ENCODE assay signal across 15 cellular contexts in the genomic region with DNA sequence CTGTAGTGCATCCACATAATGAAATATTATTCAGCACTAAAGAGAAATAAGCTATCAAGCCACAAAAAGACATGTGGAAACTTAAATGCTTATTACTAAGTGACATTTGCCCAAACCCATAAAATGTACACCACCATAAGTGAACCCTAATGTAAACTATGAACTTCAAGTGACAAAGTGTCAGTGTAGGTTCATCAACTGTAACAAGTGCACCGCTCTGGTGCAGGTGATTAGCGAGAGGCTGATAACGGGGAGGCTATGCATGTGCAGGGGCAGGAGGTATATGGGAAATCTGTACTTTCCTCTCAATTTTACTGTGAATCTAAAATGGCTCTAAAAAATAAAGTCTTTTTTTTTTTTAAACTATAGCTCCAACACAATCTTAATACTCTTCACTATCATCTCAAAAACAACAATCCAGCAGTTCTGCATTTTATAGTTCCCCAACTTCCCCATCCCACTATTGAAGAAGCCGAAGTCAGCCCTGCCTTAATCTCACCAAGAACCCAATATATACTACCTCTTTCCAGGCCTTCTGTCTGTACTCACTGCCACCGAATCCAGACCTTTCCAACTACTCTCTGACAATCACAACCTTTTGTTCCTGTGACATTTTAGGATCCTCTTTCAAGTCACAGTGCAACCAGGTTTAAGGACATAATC. TPM values are rescaled to one million over a fixed set of nuclear protein-coding genes. Genes with fewer than 3 reads are reported as not detected.
DNase-seq lines count a peak whose midpoint lies in the region; ATAC-seq and TF ChIP-seq lines count a peak whose summit lies in the region.
"Had no signal": no experiment of that assay in that cellular context is flagged by ENCODE, and none has a peak within 500 bp of the region (broad histone marks: within the 10 kb centered on the region; RNA-seq: fewer than 3 reads in every experiment).

No MANE protein-coding gene starts in this region.

- TF ChIP-seq CTCF in left ventricle myocardium inferior (IDR thresholded peaks at IDR 0.05; ENCODE audit: borderline replicate concordance) (no peak), type B pancreatic cell (conservative IDR thresholded peaks at IDR 0.05) (no peak), endodermal cell (conservative IDR thresholded peaks at IDR 0.05) (no peak)

- peak; percentile 49 for ATAC-seq in Right ventricle myocardium inferior

- H3K27me3 Mint-ChIP-seq in dendritic cell treated with granulocyte-macrophage colony-stimulating factor and Interleukin-4, amounts not matched to agents 40 ng/mL and 50 ng/mL, for 4 days = no peaks in the 10 kb centered on the region
- H3K27me3 Mint-ChIP-seq in type B pancreatic cell (no peaks in the 10 kb centered on the region), endodermal cell (ENCODE audit: insufficient read depth) (no peaks in the 10 kb centered on the region)

- DNase-seq in Right ventricle myocardium inferior (ENCODE audit: missing footprints) = no peak
- DNase-seq in left ventricle myocardium inferior = no peak
- peak; percentile 10 for DNase-seq in SIG-M5 (lab: John Stamatoyannopoulos, UW)
- DNase-seq in type B pancreatic cell (ENCODE audit: extremely low spot score, unreplicated experiment) = no peak
- no peak for DNase-seq in RKO (ENCODE audit: low spot score)
- no peak for DNase-seq in T-helper 9 cell
- no peak for DNase-seq in endodermal cell
- DNase-seq: activated CD4-positive, alpha-beta T cell treated with anti-CD3 and anti-CD28 coated beads for 4 hours; effector memory CD4-positive, alpha-beta T cell; heart left ventricle; mesenchymal stem cell; NCI-H2029 treated with DMSO at 0.1 percent for 48 hours had no signal

- WGBS in endodermal cell (ENCODE audit: insufficient coverage in 1 of 2, insufficient read length in 1 of 2), 2 experiments = 95 to 96% methylated on average over 4 to 5 of the region's 5 CpGs

- H3K4me1 Mint-ChIP-seq in dendritic cell treated with granulocyte-macrophage colony-stimulating factor and Interleukin-4, amounts not matched to agents 40 ng/mL and 50 ng/mL, for 4 days (ENCODE audit: low read depth) = peaks cover 65% of the 10 kb centered on the region
- peaks cover 23% of the 10 kb centered on the region for H3K4me1 Mint-ChIP-seq in type B pancreatic cell (ENCODE audit: unreplicated experiment)
- peaks cover 10% of the 10 kb centered on the region for H3K4me1 Mint-ChIP-seq in endodermal cell

- H3K27me3 ChIP-seq in left ventricle myocardium inferior (ENCODE audit: low read depth) = no peaks in the 10 kb centered on the region
- no peaks in the 10 kb centered on the region for H3K27me3 ChIP-seq in endodermal cell (ENCODE audit: control insufficient read depth, insufficient read depth, low read length, poor library complexity, severe bottlenecking)
- H3K27me3 ChIP-seq: heart left ventricle had no signal

- no peaks in the 10 kb centered on the region for H3K9me3 Mint-ChIP-seq in dendritic cell treated with granulocyte-macrophage colony-stimulating factor and Interleukin-4, amounts not matched to agents 40 ng/mL and 50 ng/mL, for 4 days
- H3K9me3 Mint-ChIP-seq in type B pancreatic cell = no peaks in the 10 kb centered on the region
- H3K9me3 Mint-ChIP-seq in endodermal cell = peaks cover 12% of the 10 kb centered on the region

- H3K4me1 ChIP-seq in left ventricle myocardium inferior = peaks cover 72% of the 10 kb centered on the region
- H3K4me1 ChIP-seq in endodermal cell (ENCODE audit: control insufficient read depth, insufficient read depth, low read length) = no peaks in the 10 kb centered on the region

- no peaks in the 10 kb centered on the region for H3K9me3 ChIP-seq in left ventricle myocardium inferior (replicated peaks)
- H3K9me3 ChIP-seq in endodermal cell (ENCODE audit: control insufficient read depth, low read length) = peaks cover 5% of the 10 kb centered on the region
- H3K9me3 ChIP-seq: heart left ventricle, thoracic aorta had no signal

- H3K36me3 Mint-ChIP-seq in dendritic cell treated with granulocyte-macrophage colony-stimulating factor and Interleukin-4, amounts not matched to agents 40 ng/mL and 50 ng/mL, for 4 days (ENCODE audit: low read depth) = peaks cover 59% of the 10 kb centered on the region
- H3K36me3 Mint-ChIP-seq in type B pancreatic cell (peaks cover 12% of the 10 kb centered on the region), endodermal cell (ENCODE audit: low read depth) (peaks cover 16% of the 10 kb centered on the region)

- H3K4me3 ChIP-seq in left ventricle myocardium inferior (no peak overlapping the region), endodermal cell (ENCODE audit: low read length) (no peak overlapping the region)
- H3K4me3 ChIP-seq: heart left ventricle, thoracic aorta had no signal

- peak overlapping the region; percentile 67 for H3K27ac Mint-ChIP-seq in dendritic cell treated with granulocyte-macrophage colony-stimulating factor and Interleukin-4, amounts not matched to agents 40 ng/mL and 50 ng/mL, for 4 days
- H3K27ac Mint-ChIP-seq in type B pancreatic cell (peak overlapping the region; percentile 42), endodermal cell (no peak overlapping the region)

- peak overlapping the region; percentile 33 for H3K4me3 Mint-ChIP-seq in dendritic cell treated with granulocyte-macrophage colony-stimulating factor and Interleukin-4, amounts not matched to agents 40 ng/mL and 50 ng/mL, for 4 days
- no peak overlapping the region for H3K4me3 Mint-ChIP-seq in type B pancreatic cell
- H3K4me3 Mint-ChIP-seq in endodermal cell = no peak overlapping the region

- intact Hi-C loops in Right ventricle myocardium inferior (cut with DNase I) = no loop called here
- intact Hi-C loops in left ventricle myocardium inferior (cut with micrococcal nuclease) = no loop called here
- intact Hi-C loops in dendritic cell treated with granulocyte-macrophage colony-stimulating factor and Interleukin-4, amounts not matched to agents 40 ng/mL and 50 ng/mL, for 4 days (cut with micrococcal nuclease) = no loop called here

- H3K27ac ChIP-seq in left ventricle myocardium inferior (replicated peaks) = no peak overlapping the region
- H3K27ac ChIP-seq in endodermal cell (ENCODE audit: low read depth, low read length) = no peak overlapping the region
- H3K27ac ChIP-seq: RWPE1, thoracic aorta had no signal

- H3K36me3 ChIP-seq in left ventricle myocardium inferior (no peaks in the 10 kb centered on the region), endodermal cell (ENCODE audit: control insufficient read depth, insufficient read depth, low read length) (peaks cover 20% of the 10 kb centered on the region)
- H3K36me3 ChIP-seq: thoracic aorta had no signal

- no peak overlapping the region for H3K9ac ChIP-seq in endodermal cell (ENCODE audit: extremely low read depth, low read length, poor library complexity, severe bottlenecking)

RNA-seq across cellular contexts. Expression of gene ELF1, which starts 22.6 kb away (rescaled TPM):
- 36.7 TPM for total RNA-seq in Right ventricle myocardium inferior
- total RNA-seq in left ventricle myocardium inferior = 31.1 TPM
- total RNA-seq in type B pancreatic cell (ENCODE audit: low replicate concordance) = 47.4 and 97.2 TPM in 2 replicates
- 10 to 100 TPM; 36.0 to 44.1 TPM for total RNA-seq in endodermal cell
- 21.2 TPM for polyA plus RNA-seq in endodermal cell (2013, experiment 1 of 2)
- polyA plus RNA-seq in endodermal cell (2013, experiment 2 of 2) = 20.6 TPM
